In the genomic region with DNA sequence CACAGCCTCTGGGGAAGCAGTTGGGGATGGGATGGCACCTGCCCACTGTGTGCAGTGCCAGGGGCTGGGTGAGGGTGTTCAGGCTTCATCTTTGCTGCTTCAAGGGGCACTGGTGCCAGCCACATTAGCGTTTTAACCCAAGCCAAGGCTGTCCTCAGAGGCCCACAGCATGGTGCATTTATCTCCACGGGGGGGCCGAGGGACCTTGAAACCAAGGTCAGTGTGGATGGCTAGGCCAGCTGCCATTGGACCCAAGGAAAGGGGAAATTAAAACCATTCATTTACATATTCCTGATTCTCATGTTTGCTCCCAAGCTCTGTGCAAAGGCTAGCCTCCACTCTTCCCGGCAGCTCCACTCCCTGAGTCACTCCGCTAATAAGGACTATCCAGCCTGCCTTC, we compare ENCODE assay signal across 23 cellular contexts.
DNase-seq lines count a peak whose midpoint lies in the region; ATAC-seq and TF ChIP-seq lines count a peak whose summit lies in the region.
"Had no signal": no experiment of that assay in that cellular context is flagged by ENCODE, and none has a peak within 500 bp of the region (broad histone marks: within the 10 kb centered on the region; RNA-seq: fewer than 3 reads in every experiment).

No MANE protein-coding gene starts in this region.

- ATAC-seq in GM23338: peak; percentile 23
- no peak for ATAC-seq in GM21825 (IDR thresholded peaks at IDR 0.05; ENCODE audit: unreplicated experiment)
- no peak for ATAC-seq in HG03196 (IDR thresholded peaks at IDR 0.05; ENCODE audit: unreplicated experiment)
- ATAC-seq in lower lobe of right lung: no peak
- ATAC-seq: A549, HCT116 had no signal

- H3K9me2 ChIP-seq in GM23338 (ENCODE audit: insufficient read depth): no peaks in the 10 kb centered on the region

- peaks cover 8% of the 10 kb centered on the region for H3F3A ChIP-seq in GM23338 (replicated peaks; ENCODE audit: low read depth)

- peaks cover 5% of the 10 kb centered on the region for H3K27me3 Mint-ChIP-seq in GM23338 (ENCODE audit: insufficient read depth, low read depth, poor library complexity)

- peaks cover 46% of the 10 kb centered on the region for H3K4me1 ChIP-seq in GM23338 (ENCODE audit: insufficient read depth)
- H3K4me1 ChIP-seq in lower lobe of right lung: no peaks in the 10 kb centered on the region
- H3K4me1 ChIP-seq: A549, BLaER1, SJCRH30 had no signal

- H3K9me3 ChIP-seq in lower lobe of right lung: no peaks in the 10 kb centered on the region
- H3K9me3 ChIP-seq: A549, BLaER1, SJCRH30 had no signal

- peak overlapping the region; percentile 39; the same call in 1 of the 2 replicates for H3K4me2 ChIP-seq in GM23338
- H3K4me2 ChIP-seq: A549, BLaER1, KMS-11 had no signal

- H4K20me1 ChIP-seq in GM23338 (replicated peaks; ENCODE audit: insufficient read depth): no peaks in the 10 kb centered on the region
- H4K20me1 ChIP-seq: BLaER1 had no signal

- H3K79me2 ChIP-seq in GM23338 (replicated peaks; ENCODE audit: insufficient read depth): no peaks in the 10 kb centered on the region

- peaks cover 60% of the 10 kb centered on the region for H3K4me1 Mint-ChIP-seq in GM23338
- H3K4me1 Mint-ChIP-seq: CD4-positive, alpha-beta memory T cell had no signal

- no peak for TF ChIP-seq CTCF in GM23338 (conservative IDR thresholded peaks at IDR 0.05; ENCODE audit: low read depth in 2 of 2)
- TF ChIP-seq CTCF in lower lobe of right lung (IDR thresholded peaks at IDR 0.05): no peak

- no peaks in the 10 kb centered on the region for H3K36me3 Mint-ChIP-seq in GM23338 (ENCODE audit: low read depth)
- H3K36me3 Mint-ChIP-seq: CD4-positive, alpha-beta memory T cell had no signal

- H3K4me3 Mint-ChIP-seq in GM23338: no peak overlapping the region
- H3K4me3 Mint-ChIP-seq: CD4-positive, alpha-beta memory T cell had no signal

- DNase-seq in GM23338 (ENCODE audit: low spot score): no peak
- DNase-seq in globus pallidus (ENCODE audit: low spot score): peak; percentile 12
- peak; percentile 76 for DNase-seq in mesenteric fat pad (ENCODE audit: low spot score)
- DNase-seq in RPMI8226: no peak
- DNase-seq in lower lobe of right lung: no peak
- DNase-seq: CD4-positive, alpha-beta memory T cell; GF-D8; GM23248; MV-4-11; NCI-H1436 treated with DMSO at 0.1 percent for 48 hours; NCI-H2029 treated with DMSO at 0.1 percent for 48 hours; NCI-H2171; NCI-H446 treated with DMSO at 0.1 percent for 48 hours; NCI-H82; SJCRH30 had no signal

- H3K27ac ChIP-seq in GM23338 (ENCODE audit: low read depth) (no peak overlapping the region), lower lobe of right lung (no peak overlapping the region)
- H3K27ac ChIP-seq: A549, BLaER1, GM23248, KMS-11, RWPE1, SJCRH30 had no signal

- no peak overlapping the region for H2AFZ ChIP-seq in GM23338
- H2AFZ ChIP-seq: GM23248 had no signal

- H3K27me3 ChIP-seq in GM23338 (ENCODE audit: insufficient read depth) (no peaks in the 10 kb centered on the region), lower lobe of right lung (ENCODE audit: low read depth) (peaks cover 14% of the 10 kb centered on the region)
- H3K27me3 ChIP-seq: BLaER1 had no signal

- H3K4me3 ChIP-seq in GM23338: no peak overlapping the region
- H3K4me3 ChIP-seq in lower lobe of right lung: no peak overlapping the region
- H3K4me3 ChIP-seq: A549, BLaER1, GM23248, SJCRH30 had no signal

- intact Hi-C loops in lower lobe of right lung (cut with DNase I): no loop called here

- no peak overlapping the region for H3K27ac Mint-ChIP-seq in GM23338
- H3K27ac Mint-ChIP-seq: CD4-positive, alpha-beta memory T cell had no signal

- no peaks in the 10 kb centered on the region for H3K36me3 ChIP-seq in GM23338 (ENCODE audit: insufficient read depth)
- H3K36me3 ChIP-seq in lower lobe of right lung: no peaks in the 10 kb centered on the region
- H3K36me3 ChIP-seq: BLaER1, SJCRH30 had no signal

- no peaks in the 10 kb centered on the region for H3K9me3 Mint-ChIP-seq in GM23338

TF ChIP-seq in GM23338, 12 proteins besides CTCF, POLR2A, EP300 and RAD21:
- no peak for TF ChIP-seq NANOG (IDR thresholded peaks at IDR 0.05; ENCODE audit: borderline replicate concordance)
- TF ChIP-seq EZH2phosphoT487 (IDR thresholded peaks at IDR 0.05; ENCODE audit: unreplicated experiment): no peak
- no peak for TF ChIP-seq ZNF114 (CRISPR knock-in tag; IDR thresholded peaks at IDR 0.05)
- no peak for TF ChIP-seq JUNB (IDR thresholded peaks at IDR 0.05; ENCODE audit: unreplicated experiment)

TF ChIP-seq in PFSK-1, 5 proteins besides CTCF, POLR2A, EP300 and RAD21:
- TF ChIP-seq, protein P1, sequence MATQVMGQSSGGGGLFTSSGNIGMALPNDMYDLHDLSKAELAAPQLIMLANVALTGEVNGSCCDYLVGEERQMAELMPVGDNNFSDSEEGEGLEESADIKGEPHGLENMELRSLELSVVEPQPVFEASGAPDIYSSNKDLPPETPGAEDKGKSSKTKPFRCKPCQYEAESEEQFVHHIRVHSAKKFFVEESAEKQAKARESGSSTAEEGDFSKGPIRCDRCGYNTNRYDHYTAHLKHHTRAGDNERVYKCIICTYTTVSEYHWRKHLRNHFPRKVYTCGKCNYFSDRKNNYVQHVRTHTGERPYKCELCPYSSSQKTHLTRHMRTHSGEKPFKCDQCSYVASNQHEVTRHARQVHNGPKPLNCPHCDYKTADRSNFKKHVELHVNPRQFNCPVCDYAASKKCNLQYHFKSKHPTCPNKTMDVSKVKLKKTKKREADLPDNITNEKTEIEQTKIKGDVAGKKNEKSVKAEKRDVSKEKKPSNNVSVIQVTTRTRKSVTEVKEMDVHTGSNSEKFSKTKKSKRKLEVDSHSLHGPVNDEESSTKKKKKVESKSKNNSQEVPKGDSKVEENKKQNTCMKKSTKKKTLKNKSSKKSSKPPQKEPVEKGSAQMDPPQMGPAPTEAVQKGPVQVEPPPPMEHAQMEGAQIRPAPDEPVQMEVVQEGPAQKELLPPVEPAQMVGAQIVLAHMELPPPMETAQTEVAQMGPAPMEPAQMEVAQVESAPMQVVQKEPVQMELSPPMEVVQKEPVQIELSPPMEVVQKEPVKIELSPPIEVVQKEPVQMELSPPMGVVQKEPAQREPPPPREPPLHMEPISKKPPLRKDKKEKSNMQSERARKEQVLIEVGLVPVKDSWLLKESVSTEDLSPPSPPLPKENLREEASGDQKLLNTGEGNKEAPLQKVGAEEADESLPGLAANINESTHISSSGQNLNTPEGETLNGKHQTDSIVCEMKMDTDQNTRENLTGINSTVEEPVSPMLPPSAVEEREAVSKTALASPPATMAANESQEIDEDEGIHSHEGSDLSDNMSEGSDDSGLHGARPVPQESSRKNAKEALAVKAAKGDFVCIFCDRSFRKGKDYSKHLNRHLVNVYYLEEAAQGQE (IDR thresholded peaks at IDR 0.05; ENCODE audit: insufficient read depth in 1 of 2, low read depth in 2 of 2, low read length in 2 of 2): no peak
- no peak for TF ChIP-seq FOXP2 (optimal IDR thresholded peaks at IDR 0.05; ENCODE audit: borderline replicate concordance, extremely low read depth, extremely low read length, insufficient read depth)
- 0 out of 2 replicates have a peak, but pooled peaks have one; percentile 47 for TF ChIP-seq POLR2AphosphoS5 (IDR thresholded peaks at IDR 0.05; ENCODE audit: low read depth, low read length)
- no peak for TF ChIP-seq TAF1 (IDR thresholded peaks at IDR 0.05; ENCODE audit: borderline replicate concordance, insufficient read depth, low read length)

Comparison
In these comparisons a context has a peak if more than half of its experiments do, and no peak if none do; other contexts are left out.
1. DNase-seq: peak in globus pallidus (single experiment) and mesenteric fat pad (single experiment); none in GM23338 (single experiment), RPMI8226 (single experiment) and lower lobe of right lung (single experiment).